In genomic region chr2:80529466-80530165, GRCh38 we compare ENCODE assay signal across 33 cellular contexts.
DNase-seq lines count a peak whose midpoint lies in the region; ATAC-seq, FAIRE-seq and TF ChIP-seq lines count a peak whose summit lies in the region.
"Had no signal": no experiment of that assay in that cellular context is flagged by ENCODE, and none has a peak within 500 bp of the region (broad histone marks: within the 10 kb centered on the region; RNA-seq: fewer than 3 reads in every experiment).

No MANE protein-coding gene starts in this region.

- POLR2A ChIA-PET in OCI-LY7 (lab: Charles Lee), result no interaction called here

- H3K9me3 ChIP-seq in OCI-LY7 (ENCODE audit: low read length), result no peaks in the 10 kb centered on the region
- H3K9me3 ChIP-seq in pancreas, result no peaks in the 10 kb centered on the region
- H3K9me3 ChIP-seq: A549, prostate gland, thoracic aorta, uterus had no signal

- 55 to 76% methylated on average over 7 of the region's 7 CpGs for WGBS in pancreas, 2 donors

- no peaks in the 10 kb centered on the region for H3K9me2 ChIP-seq in OCI-LY7 (ENCODE audit: insufficient read depth, low read length)

- H4K20me1 ChIP-seq in OCI-LY7 (ENCODE audit: insufficient read depth, low read length), result no peaks in the 10 kb centered on the region

- DNase-seq in OCI-LY7 (ENCODE audit: low spot score) (no peak), COLO668 (lab: John Stamatoyannopoulos, UW; ENCODE audit: unreplicated experiment) (no peak), hippocampal formation (lab: John Stamatoyannopoulos, UW) (no peak), pancreas (no peak)
- no peak for DNase-seq in stimulated activated CD4-positive, alpha-beta T cell treated with anti-CD3 and anti-CD28 coated beads, Interleukin-12 subunit alpha, Interleukin-12 subunit beta, amount 100 ng/mL, for 4 hours
- DNase-seq: activated CD4-positive, alpha-beta memory T cell treated with anti-CD3 and anti-CD28 coated beads, Interleukin-2, amount 10 ng/mL, durations not matched to agents 7 days and 5 days; activated CD4-positive, CD25-positive, alpha-beta regulatory T cell treated with anti-CD3 and anti-CD28 coated beads, Interleukin-2, amount 50 U/mL, for 72 hours; activated CD8-positive, alpha-beta memory T cell treated with anti-CD3 and anti-CD28 coated beads, Interleukin-2, amount 50 U/mL, for 48 hours; aorta; CD4-positive, alpha-beta memory T cell; effector memory CD8-positive, alpha-beta T cell; foreskin fibroblast; head of caudate nucleus; kidney; midbrain; naive thymus-derived CD4-positive, alpha-beta T cell; NCI-H1105 treated with DMSO at 0.1 percent for 48 hours; NCI-H2029 treated with DMSO at 0.1 percent for 48 hours; NCI-H69; stimulated activated naive CD8-positive, alpha-beta T cell treated with anti-CD3 and anti-CD28 coated beads, Interleukin-15, Interleukin-2, amounts not matched to agents 100 U/mL and 50 U/mL, for 24 hours; uterus had no signal

- peak overlapping the region; percentile 48 for H3K27ac ChIP-seq in OCI-LY7 (ENCODE audit: low read depth, low read length, poor library complexity, severe bottlenecking)
- H3K27ac ChIP-seq in pancreas, result no peak overlapping the region
- H3K27ac ChIP-seq: A549, coronary artery, prostate gland, RWPE1, thoracic aorta, uterus had no signal

- H3K4me1 ChIP-seq in OCI-LY7 (ENCODE audit: insufficient read depth, low read length, poor library complexity, severe bottlenecking), result peaks cover 38% of the 10 kb centered on the region
- H3K4me1 ChIP-seq in pancreas, result no peaks in the 10 kb centered on the region
- H3K4me1 ChIP-seq: A549, prostate gland, uterus had no signal

- peak overlapping the region; percentile 34; the same call in 1 of the 2 replicates for H3K4me2 ChIP-seq in OCI-LY7 (ENCODE audit: low read length)
- H3K4me2 ChIP-seq: A549 had no signal

- H2AFZ ChIP-seq in OCI-LY7 (ENCODE audit: low read length), result no peak overlapping the region; the same call in 1 of the 2 replicates

- peak; percentile 31 for ATAC-seq in GM18498 (IDR thresholded peaks at IDR 0.05; ENCODE audit: unreplicated experiment)
- peak; percentile 35 for ATAC-seq in GM21360 (IDR thresholded peaks at IDR 0.05; ENCODE audit: unreplicated experiment)
- ATAC-seq in HG03066 (IDR thresholded peaks at IDR 0.05; ENCODE audit: low read depth, unreplicated experiment), result peak; percentile 21
- no peak for ATAC-seq in pancreas
- ATAC-seq: A549; activated naive CD4-positive, alpha-beta T cell treated with anti-CD3 and anti-CD28 coated beads, Interleukin-2, amount 50 U/mL, for 72 hours; activated T-helper 17 cell treated with anti-CD3 and anti-CD28 coated beads, Interleukin-2, amount 50 U/mL, for 72 hours; effector memory CD8-positive, alpha-beta T cell; esophagus mucosa; naive thymus-derived CD4-positive, alpha-beta T cell; stimulated activated naive CD8-positive, alpha-beta T cell treated with anti-CD3 and anti-CD28 coated beads, Interleukin-15, Interleukin-2, amounts not matched to agents 100 U/mL and 50 U/mL, for 24 hours had no signal

- no TSS peak for BruUV-seq in OCI-LY7 (replicated peaks; lab: Mats Ljungman, UMichigan)

- no peak for FAIRE-seq in pancreas (lab: Jason Lieb, UNC)
- FAIRE-seq: A549, H54, kidney had no signal

- no peaks in the 10 kb centered on the region for H3K27me3 ChIP-seq in pancreas
- H3K27me3 ChIP-seq: uterus had no signal

- H3K79me2 ChIP-seq in OCI-LY7 (ENCODE audit: insufficient read depth, low read depth, low read length), result no peaks in the 10 kb centered on the region

- H3K4me3 ChIP-seq in OCI-LY7 (ENCODE audit: low read depth, low read length, poor library complexity, severe bottlenecking) (no peak overlapping the region), pancreas (no peak overlapping the region)
- H3K4me3 ChIP-seq: A549, coronary artery, prostate gland, thoracic aorta, uterus had no signal

- intact Hi-C loops in OCI-LY7 (cut with micrococcal nuclease; ENCODE audit: unreplicated experiment), result loop anchor here (1.0 to 2.0 kb wide), 3 partner anchors 207 to 323 kb away; no protein-coding TSS in a partner anchor
- intact Hi-C loops in pancreas (cut with DNase I), result no loop called here

- TF ChIP-seq CTCF in OCI-LY7 (conservative IDR thresholded peaks at IDR 0.05; ENCODE audit: low read length) (no peak), pancreas (IDR thresholded peaks at IDR 0.05) (no peak)

- H3K36me3 ChIP-seq in OCI-LY7 (ENCODE audit: insufficient read depth, low read length) (no peaks in the 10 kb centered on the region), pancreas (no peaks in the 10 kb centered on the region)
- H3K36me3 ChIP-seq: prostate gland, thoracic aorta, uterus had no signal

- CTCF ChIA-PET in OCI-LY7 (lab: Charles Lee; ENCODE audit: unreplicated experiment), result no interaction called here

Comparison
In these comparisons a context has a peak if more than half of its experiments do, and no peak if none do; other contexts are left out.
1. ATAC-seq: peak in GM18498 (single experiment), GM21360 (single experiment) and HG03066 (single experiment); none in pancreas (0 of 4).